10 cellular contexts compared by ENCODE assay signal in genomic region chr10:103555321-103555649, GRCh38.
DNase-seq lines count a peak whose midpoint lies in the region; ATAC-seq and TF ChIP-seq lines count a peak whose summit lies in the region.
"Had no signal": no experiment of that assay in that cellular context is flagged by ENCODE, and none has a peak within 500 bp of the region (broad histone marks: within the 10 kb centered on the region; RNA-seq: fewer than 3 reads in every experiment).

No MANE protein-coding gene starts in this region.

- H3K27ac Mint-ChIP-seq in neural progenitor cell = no peak overlapping the region
- H3K27ac Mint-ChIP-seq: IgD-negative memory B cell had no signal

- no peak for TF ChIP-seq CTCF in A673 (conservative IDR thresholded peaks at IDR 0.05; ENCODE audit: low read depth, low read length)
- TF ChIP-seq CTCF in neural progenitor cell (IDR thresholded peaks at IDR 0.05) = no peak
- TF ChIP-seq CTCF in GM10266 (IDR thresholded peaks at IDR 0.05; ENCODE audit: control insufficient read depth, insufficient read depth, low read depth, missing control alignments) = no peak

- CTCF ChIA-PET in A673 (lab: Charles Lee) = no interaction called here

- intact Hi-C loops in A673 (cut with micrococcal nuclease; ENCODE audit: unreplicated experiment) = no loop called here

- no peaks in the 10 kb centered on the region for H3K79me2 ChIP-seq in neural progenitor cell (ENCODE audit: low read depth)

- no peaks in the 10 kb centered on the region for H4K20me1 ChIP-seq in neural progenitor cell (ENCODE audit: low read depth)

- no peaks in the 10 kb centered on the region for H3K27me3 ChIP-seq in A673 (replicated peaks; ENCODE audit: insufficient read depth, low read depth, low read length, poor library complexity)
- peaks cover 10% of the 10 kb centered on the region for H3K27me3 ChIP-seq in HUES6 (ENCODE audit: control insufficient read depth, insufficient read depth, low read length)
- no peaks in the 10 kb centered on the region for H3K27me3 ChIP-seq in endocrine pancreas (ENCODE audit: control insufficient read depth, insufficient read depth, low read length)
- peaks cover 33% of the 10 kb centered on the region for H3K27me3 ChIP-seq in neural progenitor cell

- BruUV-seq in A673 (replicated peaks; lab: Mats Ljungman, UMichigan) = no TSS peak

- peak overlapping the region; percentile 68 for H2AFZ ChIP-seq in neural progenitor cell (replicated peaks)

- H3K9ac ChIP-seq in HUES6 (ENCODE audit: low read length) (no peak overlapping the region), endocrine pancreas (ENCODE audit: control insufficient read depth, insufficient read depth, low read length) (peak overlapping the region; percentile 71), neural progenitor cell (no peak overlapping the region)

- H3K9me3 ChIP-seq in A673 (ENCODE audit: low read depth, low read length, poor library complexity, severe bottlenecking) (no peaks in the 10 kb centered on the region), HUES6 (ENCODE audit: control insufficient read depth, insufficient read depth, low read depth, low read length) (no peaks in the 10 kb centered on the region), endocrine pancreas (ENCODE audit: control insufficient read depth, low read length) (no peaks in the 10 kb centered on the region), neural progenitor cell (ENCODE audit: low read depth) (no peaks in the 10 kb centered on the region)

- H3K36me3 ChIP-seq in A673 (ENCODE audit: insufficient read depth, low read length, poor library complexity, severe bottlenecking) (no peaks in the 10 kb centered on the region), HUES6 (ENCODE audit: control insufficient read depth, insufficient read depth, low read length) (peaks cover 2% of the 10 kb centered on the region; the same call in 1 of the 2 replicates), endocrine pancreas (ENCODE audit: control insufficient read depth, insufficient read depth, low read length) (no peaks in the 10 kb centered on the region), neural progenitor cell (no peaks in the 10 kb centered on the region)

- POLR2A ChIA-PET in A673 (lab: Charles Lee; ENCODE audit: low non-redundant PET) = no interaction called here

- H3K4me2 ChIP-seq in neural progenitor cell = peak overlapping the region; percentile 98

- no peaks in the 10 kb centered on the region for H3K36me3 Mint-ChIP-seq in neural progenitor cell
- H3K36me3 Mint-ChIP-seq: IgD-negative memory B cell had no signal

- H3K4me3 ChIP-seq in A673 (ENCODE audit: low read depth, low read length, poor library complexity, severe bottlenecking) (peak overlapping the region; percentile 47), HUES6 (ENCODE audit: low read depth, low read length) (peak overlapping the region; percentile 58), endocrine pancreas (ENCODE audit: control insufficient read depth, insufficient read depth, low read length) (peak overlapping the region; percentile 44), neural progenitor cell (peak overlapping the region; percentile 63)

- H3K27ac ChIP-seq in A673 (ENCODE audit: low read depth, low read length, poor library complexity, severe bottlenecking) (no peak overlapping the region), HUES6 (ENCODE audit: low read depth, low read length) (no peak overlapping the region), neural progenitor cell (no peak overlapping the region)

- DNase-seq in A673 (ENCODE audit: low spot score) (no peak), neural progenitor cell (ENCODE audit: low spot score) (no peak), kidney glomerular epithelial cell (lab: John Stamatoyannopoulos, UW) (no peak), GM10266 (ENCODE audit: extremely low spot score) (no peak)
- DNase-seq: DND-41 had no signal

- H3F3A ChIP-seq in neural progenitor cell (ENCODE audit: low read depth) = peaks cover 5% of the 10 kb centered on the region

- H3K4me3 Mint-ChIP-seq in neural progenitor cell = peak overlapping the region; percentile 81

- no peaks in the 10 kb centered on the region for H3K9me3 Mint-ChIP-seq in neural progenitor cell

- ATAC-seq in HG03280 (IDR thresholded peaks at IDR 0.05; ENCODE audit: unreplicated experiment) (no peak), GM21717 (IDR thresholded peaks at IDR 0.05; ENCODE audit: unreplicated experiment) (no peak)

- H3K27me3 Mint-ChIP-seq in neural progenitor cell (ENCODE audit: insufficient read depth, low read depth) = peaks cover 25% of the 10 kb centered on the region

- H3K4me1 ChIP-seq in A673 (ENCODE audit: insufficient read depth, low read length, poor library complexity, severe bottlenecking) (no peaks in the 10 kb centered on the region), HUES6 (ENCODE audit: control insufficient read depth, insufficient read depth, low read length) (peaks cover 19% of the 10 kb centered on the region; the same call in 1 of the 2 replicates), endocrine pancreas (ENCODE audit: control insufficient read depth, insufficient read depth, low read length) (peaks cover 10% of the 10 kb centered on the region), neural progenitor cell (peaks cover 11% of the 10 kb centered on the region)

- H3K4me1 Mint-ChIP-seq in neural progenitor cell = peaks cover 17% of the 10 kb centered on the region
